12 cellular contexts compared by ENCODE assay signal in genomic region chr1:164625004-164625617, GRCh38.
DNase-seq lines count a peak whose midpoint lies in the region; ATAC-seq, FAIRE-seq and TF ChIP-seq lines count a peak whose summit lies in the region.
"Had no signal": no experiment of that assay in that cellular context is flagged by ENCODE, and none has a peak within 500 bp of the region (broad histone marks: within the 10 kb centered on the region; RNA-seq: fewer than 3 reads in every experiment).

No MANE protein-coding gene starts in this region.

- H3K4me1 Mint-ChIP-seq in WTC11 (peaks cover 56% of the 10 kb centered on the region), glutamatergic neuron (ENCODE audit: low read depth, unreplicated experiment) (peaks cover 31% of the 10 kb centered on the region)

- peaks cover 9% of the 10 kb centered on the region; the same call in 1 of the 2 replicates for H3K36me3 Mint-ChIP-seq in WTC11
- H3K36me3 Mint-ChIP-seq in glutamatergic neuron (ENCODE audit: unreplicated experiment), result no peaks in the 10 kb centered on the region

- ATAC-seq in A549 (peak; percentile 31 to 55; a peak in 3 of 6 replicates), WTC11 (peak; percentile 22; the same call in 1 of the 2 replicates), GM19455 (IDR thresholded peaks at IDR 0.05; ENCODE audit: unreplicated experiment) (no peak), GM21825 (IDR thresholded peaks at IDR 0.05; ENCODE audit: unreplicated experiment) (no peak)

- H3K27me3 Mint-ChIP-seq in WTC11 (ENCODE audit: low read depth) (no peaks in the 10 kb centered on the region), glutamatergic neuron (ENCODE audit: unreplicated experiment) (no peaks in the 10 kb centered on the region)

- H3K36me3 ChIP-seq in GM23248 (ENCODE audit: low read depth), result no peaks in the 10 kb centered on the region

- no peak for TF ChIP-seq RAD21 in A549 (conservative IDR thresholded peaks at IDR 0.05 in 1 of 2, IDR thresholded peaks at IDR 0.05 in 1 of 2)

- peak overlapping the region; percentile 49; the same call in 1 of the 3 replicates for H3K4me2 ChIP-seq in A549
- H3K4me2 ChIP-seq in GM23248 (ENCODE audit: unreplicated experiment), result peak overlapping the region; percentile 68

- peak overlapping the region; percentile 61 for H2AFZ ChIP-seq in GM23248

- H4K20me1 ChIP-seq in GM23248 (ENCODE audit: insufficient read depth), result no peaks in the 10 kb centered on the region

- no peak overlapping the region for H3K4me3 Mint-ChIP-seq in WTC11
- no peak overlapping the region for H3K4me3 Mint-ChIP-seq in glutamatergic neuron (ENCODE audit: unreplicated experiment)

- no peaks in the 10 kb centered on the region for H3K9me3 Mint-ChIP-seq in WTC11
- H3K9me3 Mint-ChIP-seq in glutamatergic neuron (ENCODE audit: unreplicated experiment), result no peaks in the 10 kb centered on the region

- no peak for DNase-seq in A549 (ENCODE audit: low read depth in 1 of 2, low spot score in 1 of 2)
- peak; percentile 55 for DNase-seq in GM23248
- no peak for DNase-seq in WTC11 (ENCODE audit: low spot score)
- DNase-seq in glutamatergic neuron, result no peak
- no peak for DNase-seq in ecto neural progenitor cell (ENCODE audit: low spot score)
- no peak for DNase-seq in activated CD8-positive, alpha-beta memory T cell treated with anti-CD3 and anti-CD28 coated beads, Interleukin-2, amount 50 U/mL, for 48 hours
- DNase-seq: COR-L47, head of caudate nucleus, NCI-H2171 had no signal

- POLR2A ChIA-PET in A549 (lab: Yijun Ruan, JAX), result no interaction called here
- POLR2A ChIA-PET in WTC11 (lab: Charles Lee), result interaction anchor here (0.7 kb wide), 1 partner anchor 42 kb away, joined by 3 read pairs; no protein-coding TSS in a partner anchor

- H3K27ac ChIP-seq in A549 (peak overlapping the region in 1 of 2 experiments; percentile 42; a peak in 1 of 6 replicates), GM23248 (no peak overlapping the region)

- H3K27me3 ChIP-seq in GM23248 (replicated peaks; ENCODE audit: insufficient read depth), result no peaks in the 10 kb centered on the region

- H3K79me2 ChIP-seq in GM23248 (ENCODE audit: insufficient read depth), result peaks cover 93% of the 10 kb centered on the region

- no peak for FAIRE-seq in A549 (lab: Jason Lieb, UNC)
- FAIRE-seq: H1 had no signal

- no peak overlapping the region for H3K27ac Mint-ChIP-seq in WTC11
- H3K27ac Mint-ChIP-seq in glutamatergic neuron (ENCODE audit: unreplicated experiment), result no peak overlapping the region

- no peak for TF ChIP-seq EP300 in A549 (IDR thresholded peaks at IDR 0.05)

- WGBS in A549 (ENCODE audit: missing lambda C conversion rate), result 77% methylated on average over 7 of the region's 7 CpGs
- 40 to 46% methylated on average over 7 of the region's 7 CpGs for WGBS in GM23248 (ENCODE audit: low coverage in 1 of 2, low lambda C conversion rate in 2 of 2, missing lambda C conversion rate in 2 of 2), 2 experiments

- in situ Hi-C loops in GM23248 (cut with MboI), result no loop called here

- no peak for TF ChIP-seq POLR2A in A549 (IDR thresholded peaks at IDR 0.05; ENCODE audit: low read length)

- H3K4me3 ChIP-seq in A549, result no peak overlapping the region
- H3K4me3 ChIP-seq in GM23248, result peak overlapping the region; percentile 44; the same call in 1 of the 2 replicates

- CTCF ChIA-PET in A549 (lab: Yijun Ruan, JAX), result interaction anchor here (0.7 to 2.6 kb wide), 4 partner anchors 12 to 99 kb away, joined by 3 to 7 read pairs (median 3); no protein-coding TSS in a partner anchor
- CTCF ChIA-PET in WTC11 (lab: Charles Lee), result interaction anchor here (1.0 to 3.4 kb wide), 13 partner anchors 8 to 451 kb away, joined by 3 to 18 read pairs (median 4); partner anchors contain the start of gene PBX1

- peaks cover 5% of the 10 kb centered on the region; the same call in 1 of the 2 replicates for H3F3A ChIP-seq in GM23248 (ENCODE audit: insufficient read depth)

- H3K9me3 ChIP-seq in A549, result no peaks in the 10 kb centered on the region
- H3K9me3 ChIP-seq in GM23248 (ENCODE audit: low read depth), result no peaks in the 10 kb centered on the region

- no peaks in the 10 kb centered on the region for H3K9me2 ChIP-seq in GM23248 (ENCODE audit: insufficient read depth)

- H3K4me1 ChIP-seq in A549, result peaks cover 45% of the 10 kb centered on the region
- peaks cover 15% of the 10 kb centered on the region for H3K4me1 ChIP-seq in GM23248 (ENCODE audit: insufficient read depth)

- H3K9ac ChIP-seq in GM23248, result peak overlapping the region; percentile 43

- no peak for TF ChIP-seq CTCF in A549 (IDR thresholded peaks at IDR 0.05)
- no peak for TF ChIP-seq CTCF in WTC11 (IDR thresholded peaks at IDR 0.05)
- TF ChIP-seq CTCF in glutamatergic neuron (IDR thresholded peaks at IDR 0.05; ENCODE audit: partially characterized antibody, unreplicated experiment), result peak; percentile 75

TF ChIP-seq in A549, 52 proteins besides CTCF, POLR2A, EP300 and RAD21 (continues in another document):
- TF ChIP-seq GATA3 (IDR thresholded peaks at IDR 0.05; ENCODE audit: borderline replicate concordance) (no peak), E2F6 (IDR thresholded peaks at IDR 0.05; ENCODE audit: borderline replicate concordance, low read depth) (no peak), NPAS2 (CRISPR knock-in tag; IDR thresholded peaks at IDR 0.05; ENCODE audit: borderline replicate concordance) (no peak), ZNF302 (CRISPR knock-in tag; IDR thresholded peaks at IDR 0.05) (no peak), TFCP2L1 (CRISPR knock-in tag; IDR thresholded peaks at IDR 0.05) (no peak), ZC3H11A (IDR thresholded peaks at IDR 0.05) (no peak), TP53 (CRISPR knock-in tag; IDR thresholded peaks at IDR 0.05) (no peak), RARB (CRISPR knock-in tag; IDR thresholded peaks at IDR 0.05) (no peak), HEYL (CRISPR knock-in tag; IDR thresholded peaks at IDR 0.05) (no peak), ESRRA (IDR thresholded peaks at IDR 0.05; ENCODE audit: borderline replicate concordance, low read length) (no peak), NFE2L2 (conservative IDR thresholded peaks at IDR 0.05; ENCODE audit: low read length) (no peak), RCOR1 (IDR thresholded peaks at IDR 0.05; ENCODE audit: low read depth, low read length) (no peak), FOSL2 (IDR thresholded peaks at IDR 0.05) (no peak), FOSL2 (CRISPR knock-in tag; IDR thresholded peaks at IDR 0.05) (no peak), KDM5A (IDR thresholded peaks at IDR 0.05) (no peak)

TF ChIP-seq in WTC11, 78 proteins besides CTCF, POLR2A, EP300 and RAD21:
- TF ChIP-seq ZMAT4 (CRISPR knock-in tag; IDR thresholded peaks at IDR 0.05), result no peak
- TF ChIP-seq ZBTB21 (CRISPR knock-in tag; IDR thresholded peaks at IDR 0.05; ENCODE audit: borderline replicate concordance), result no peak
- no peak for TF ChIP-seq FOXP1 (CRISPR knock-in tag; IDR thresholded peaks at IDR 0.05; ENCODE audit: borderline replicate concordance)

Comparison
In these comparisons a context has a peak if more than half of its experiments do, and no peak if none do; other contexts are left out.
1. ATAC-seq: peak in A549 (2 of 2) and WTC11 (single experiment); none in GM19455 (single experiment) and GM21825 (single experiment).